In genomic region chr2:210360412-210360811, GRCh38 we compare ENCODE assay signal across 22 cellular contexts.
"Had no signal": no experiment of that assay in that cellular context is flagged by ENCODE, and none has a peak within 500 bp of the region (broad histone marks: within the 10 kb centered on the region; RNA-seq: fewer than 3 reads in every experiment).

No MANE protein-coding gene starts in this region.

- H3K4me1 Mint-ChIP-seq: mesothelial cell of epicardium; naive thymus-derived CD4-positive, alpha-beta T cell; stimulated activated naive B cell treated with anti-CD40 and anti-IgM and Interleukin-4, amounts not matched to agents 10 μg/mL and 1 μg/mL and 100 μg/mL, for 72 hours had no signal

- H3K27me3 ChIP-seq: pancreas, right atrium auricular region, right lobe of liver, tibial nerve, uterus had no signal

- ATAC-seq: naive thymus-derived CD4-positive, alpha-beta T cell; natural killer cell treated with Interleukin-12 subunit alpha and Interleukin-12 subunit beta and Interleukin-15 and Interleukin-18, amount 100 ng/mL, for 72 hours; pancreas; right lobe of liver; stimulated activated naive B cell treated with anti-CD40 and anti-IgM and Interleukin-4, amounts not matched to agents 10 μg/mL and 1 μg/mL and 100 μg/mL, for 72 hours had no signal

- H3K9me3 Mint-ChIP-seq: natural killer cell treated with Interleukin-12 subunit alpha and Interleukin-12 subunit beta and Interleukin-15 and Interleukin-18, amount 100 ng/mL, for 72 hours; stimulated activated naive B cell treated with anti-CD40 and anti-IgM and Interleukin-4, amounts not matched to agents 10 μg/mL and 1 μg/mL and 100 μg/mL, for 72 hours had no signal

- H3K36me3 ChIP-seq: left ventricle myocardium inferior, pancreas, right atrium auricular region, right lobe of liver, tibial nerve, uterus had no signal

- H3K27ac Mint-ChIP-seq: mesothelial cell of epicardium; naive thymus-derived CD4-positive, alpha-beta T cell; natural killer cell treated with Interleukin-12 subunit alpha and Interleukin-12 subunit beta and Interleukin-15 and Interleukin-18, amount 100 ng/mL, for 72 hours; stimulated activated naive B cell treated with anti-CD40 and anti-IgM and Interleukin-4, amounts not matched to agents 10 μg/mL and 1 μg/mL and 100 μg/mL, for 72 hours; stimulated activated naive CD8-positive, alpha-beta T cell treated with anti-CD3 and anti-CD28 coated beads, Interleukin-15, Interleukin-2, amounts not matched to agents 100 ng/mL and 50 ng/mL, for 24 hours; type B pancreatic cell had no signal

- H3K27ac ChIP-seq: left ventricle myocardium inferior, pancreas, right atrium auricular region, right lobe of liver, tibial nerve, uterus had no signal

- H3K36me3 Mint-ChIP-seq: mesothelial cell of epicardium; naive thymus-derived CD4-positive, alpha-beta T cell; natural killer cell treated with Interleukin-12 subunit alpha and Interleukin-12 subunit beta and Interleukin-15 and Interleukin-18, amount 100 ng/mL, for 72 hours; stimulated activated naive B cell treated with anti-CD40 and anti-IgM and Interleukin-4, amounts not matched to agents 10 μg/mL and 1 μg/mL and 100 μg/mL, for 72 hours; type B pancreatic cell had no signal

- H3K4me3 ChIP-seq: left ventricle myocardium inferior, lung, pancreas, right atrium auricular region, right lobe of liver, smooth muscle cell, tibial nerve, uterus had no signal

- H3K4me3 Mint-ChIP-seq: mesothelial cell of epicardium; naive thymus-derived CD4-positive, alpha-beta T cell; natural killer cell treated with Interleukin-12 subunit alpha and Interleukin-12 subunit beta and Interleukin-15 and Interleukin-18, amount 100 ng/mL, for 72 hours; stimulated activated naive B cell treated with anti-CD40 and anti-IgM and Interleukin-4, amounts not matched to agents 10 μg/mL and 1 μg/mL and 100 μg/mL, for 72 hours; stimulated activated naive CD8-positive, alpha-beta T cell treated with anti-CD3 and anti-CD28 coated beads, Interleukin-15, Interleukin-2, amounts not matched to agents 100 ng/mL and 50 ng/mL, for 24 hours; type B pancreatic cell had no signal

- H3K9me3 ChIP-seq: pancreas, right atrium auricular region, right lobe of liver, uterus had no signal

- DNase-seq: islet precursor cell; left ventricle myocardium inferior; mesendoderm; naive thymus-derived CD4-positive, alpha-beta T cell; nucleus accumbens; pancreas; right lobe of liver; stimulated activated CD4-positive, alpha-beta T cell treated with anti-CD3 and anti-CD28 coated beads, Interleukin-1b, Interleukin-23, amount 100 ng/mL, for 48 hours; stimulated activated CD4-positive, alpha-beta T cell treated with anti-CD3 and anti-CD28 coated beads, Interleukin-2, amount 100 ng/mL, for 48 hours; stimulated activated CD4-positive, alpha-beta T cell treated with anti-CD3 and anti-CD28 coated beads, Interleukin-4, amount 100 ng/mL, for 4 hours; stimulated activated CD8-positive, alpha-beta memory T cell treated with anti-CD3 and anti-CD28 coated beads, Interleukin-4, amount 100 ng/mL, for 48 hours; stimulated activated naive B cell treated with anti-CD40 and anti-IgM and Interleukin-4, amounts not matched to agents 10 μg/mL and 1 μg/mL and 100 μg/mL, for 72 hours; substantia nigra; uterus had no signal

- H3K4me2 ChIP-seq: smooth muscle cell had no signal

- H3K4me1 ChIP-seq: left ventricle myocardium inferior, pancreas, right atrium auricular region, right lobe of liver, tibial nerve, uterus had no signal
